12 cellular contexts compared by ENCODE assay signal in genomic region chr11:1782831-1783724, GRCh38.
DNase-seq lines count a peak whose midpoint lies in the region; ATAC-seq, FAIRE-seq and TF ChIP-seq lines count a peak whose summit lies in the region.
"Had no signal": no experiment of that assay in that cellular context is flagged by ENCODE, and none has a peak within 500 bp of the region (broad histone marks: within the 10 kb centered on the region; RNA-seq: fewer than 3 reads in every experiment).

No MANE protein-coding gene starts in this region.

- no peak for TF ChIP-seq CTCF in AG10803 (conservative IDR thresholded peaks at IDR 0.05; ENCODE audit: low read length)
- TF ChIP-seq CTCF in D721Med (IDR thresholded peaks at IDR 0.05; ENCODE audit: insufficient read depth, missing control alignments) = no peak

- H3K4me3 ChIP-seq in AG10803 (ENCODE audit: low read length) = no peak overlapping the region

- ATAC-seq in GM21447 (IDR thresholded peaks at IDR 0.05; ENCODE audit: unreplicated experiment) = no peak

- FAIRE-seq in HTR-8/SVneo (lab: Jason Lieb, UNC) (peak; percentile 26), D721Med (lab: Jason Lieb, UNC) (no peak)

- DNase-seq in AG10803 (ENCODE audit: low read depth) (peak; percentile 45), HTR-8/SVneo (ENCODE audit: insufficient read length, low spot score) (peak; percentile 47), T1000 (lab: John Stamatoyannopoulos, UW) (peak; percentile 46), kidney tubule cell (ENCODE audit: low spot score) (peak; percentile 61), D341Med (ENCODE audit: low spot score) (no peak), D721Med (ENCODE audit: insufficient read length, low spot score) (no peak), amniotic stem cell (lab: John Stamatoyannopoulos, UW) (no peak)
- DNase-seq: activated CD4-positive, alpha-beta T cell treated with anti-CD3 and anti-CD28 coated beads for 4 hours; C1 segment of cervical spinal cord; NK-92 treated with Interleukin-12 subunit alpha and Interleukin-12 subunit beta, amount 100 ng/mL, for 24 hours; stimulated activated CD4-positive, alpha-beta T cell treated with anti-CD3 and anti-CD28 coated beads, Interleukin-1b, Interleukin-23, amount 100 ng/mL, for 48 hours had no signal

Comparison
In these comparisons a context has a peak if more than half of its experiments do, and no peak if none do; other contexts are left out.
1. DNase-seq: peak in AG10803 (single experiment), HTR-8/SVneo (single experiment), T1000 (single experiment) and kidney tubule cell (single experiment); none in D341Med (single experiment), D721Med (single experiment) and amniotic stem cell (single experiment).